25 cellular contexts compared by ENCODE assay signal in genomic region chr20:40486297-40486696, GRCh38.
"Had no signal": no experiment of that assay in that cellular context is flagged by ENCODE, and none has a peak within 500 bp of the region (broad histone marks: within the 10 kb centered on the region; RNA-seq: fewer than 3 reads in every experiment).

No MANE protein-coding gene starts in this region.

- H3K79me2 ChIP-seq: hepatocyte had no signal

- H2AFZ ChIP-seq: hepatocyte had no signal

- ATAC-seq: foreskin keratinocyte; gastroesophageal sphincter; heart left ventricle; left lobe of liver; natural killer cell; pancreas; sciatic nerve; stimulated activated naive CD8-positive, alpha-beta T cell treated with anti-CD3 and anti-CD28 coated beads, Interleukin-15, amount 100 ng/mL, for 72 hours had no signal

- H3K27ac ChIP-seq: epithelial cell of prostate, esophagus muscularis mucosa, foreskin keratinocyte, gastroesophageal sphincter, heart left ventricle, hepatocyte, pancreas, suprapubic skin, transverse colon, vagina had no signal

- DNase-seq: effector CD8-positive, alpha-beta T cell; endodermal cell; foreskin keratinocyte; heart left ventricle; kidney; natural killer cell; occipital lobe; pancreas; stimulated activated CD4-positive, alpha-beta T cell treated with anti-CD3 and anti-CD28 coated beads, Interleukin-12 subunit alpha, Interleukin-12 subunit beta, amount 100 ng/mL, for 4 hours; stimulated activated CD4-positive, alpha-beta T cell treated with anti-CD3 and anti-CD28 coated beads, Interleukin-1b, Interleukin-23, amount 100 ng/mL, for 48 hours; stimulated activated CD4-positive, alpha-beta T cell treated with anti-CD3 and anti-CD28 coated beads, Interleukin-4, amount 100 ng/mL, for 1 hour; stimulated activated CD8-positive, alpha-beta memory T cell treated with anti-CD3 and anti-CD28 coated beads, Interleukin-4, amount 100 ng/mL, for 48 hours; stimulated activated naive CD4-positive, alpha-beta T cell; stimulated activated naive CD8-positive, alpha-beta T cell treated with anti-CD3 and anti-CD28 coated beads, Interleukin-15, amount 100 ng/mL, for 72 hours; transverse colon had no signal

- H3K4me2 ChIP-seq: hepatocyte, smooth muscle cell had no signal

- H3K4me1 ChIP-seq: esophagus muscularis mucosa, gastroesophageal sphincter, pancreas, transverse colon, vagina had no signal

- H3K9me3 ChIP-seq: gastroesophageal sphincter, pancreas, suprapubic skin, transverse colon, vagina had no signal

- H3K27me3 ChIP-seq: esophagus muscularis mucosa, foreskin keratinocyte, heart left ventricle, hepatocyte, pancreas, suprapubic skin, transverse colon, vagina had no signal

- H3K4me3 ChIP-seq: esophagus muscularis mucosa, gastroesophageal sphincter, heart left ventricle, hepatocyte, lung, pancreas, smooth muscle cell, suprapubic skin, transverse colon, vagina had no signal

- H3K36me3 ChIP-seq: esophagus muscularis mucosa, gastroesophageal sphincter, heart left ventricle, pancreas, suprapubic skin, transverse colon, vagina had no signal
